In genomic region chr2:241701155-241701404, GRCh38 we compare ENCODE assay signal across 1 cellular context.
TF ChIP-seq lines count a peak whose summit lies in the region.

No MANE protein-coding gene starts in this region.

TF ChIP-seq in HepG2, 621 proteins besides CTCF, POLR2A, EP300 and RAD21 (continued from another document and continues in another):
- TF ChIP-seq HMGXB3 (CRISPR knock-in tag; IDR thresholded peaks at IDR 0.05; ENCODE audit: borderline replicate concordance) (peak; percentile 47; the same call in 1 of the 2 replicates), KAT7 (CRISPR knock-in tag; IDR thresholded peaks at IDR 0.05; ENCODE audit: borderline replicate concordance) (peak; percentile 49; the same call in 1 of the 2 replicates), ZNF503 (CRISPR knock-in tag; IDR thresholded peaks at IDR 0.05) (no peak), JARID2 (CRISPR knock-in tag; IDR thresholded peaks at IDR 0.05; ENCODE audit: insufficient replicate concordance) (peak; percentile 25), ZNF18 (CRISPR knock-in tag; IDR thresholded peaks at IDR 0.05; ENCODE audit: insufficient replicate concordance) (no peak), ZNF337 (CRISPR knock-in tag; IDR thresholded peaks at IDR 0.05; ENCODE audit: borderline replicate concordance, low read depth) (peak; percentile 26; the same call in 1 of the 2 replicates), IKZF1 (IDR thresholded peaks at IDR 0.05) (no peak), ZNF367 (CRISPR knock-in tag; IDR thresholded peaks at IDR 0.05; ENCODE audit: borderline replicate concordance) (no peak), SCMH1 (CRISPR knock-in tag; IDR thresholded peaks at IDR 0.05; ENCODE audit: borderline replicate concordance) (no peak), KMT2B (CRISPR knock-in tag; IDR thresholded peaks at IDR 0.05) (peak; percentile 40; the same call in 1 of the 2 replicates), ZBTB7A (CRISPR knock-in tag; IDR thresholded peaks at IDR 0.05) (no peak), MED8 (CRISPR knock-in tag; IDR thresholded peaks at IDR 0.05; ENCODE audit: insufficient replicate concordance) (no peak), ZFP1 (CRISPR knock-in tag; IDR thresholded peaks at IDR 0.05) (0 out of 2 replicates have a peak, but pooled peaks have one; percentile 52), CCDC6 (CRISPR knock-in tag; IDR thresholded peaks at IDR 0.05) (no peak), THAP9 (CRISPR knock-in tag; IDR thresholded peaks at IDR 0.05; ENCODE audit: borderline replicate concordance) (peak; percentile 63; the same call in 1 of the 2 replicates), RFXANK (CRISPR knock-in tag; IDR thresholded peaks at IDR 0.05) (0 out of 2 replicates have a peak, but pooled peaks have one; percentile 36), FOXA3 (CRISPR knock-in tag; IDR thresholded peaks at IDR 0.05) (peak; percentile 29; the same call in 1 of the 2 replicates), ZHX1 (CRISPR knock-in tag; IDR thresholded peaks at IDR 0.05; ENCODE audit: low read depth) (no peak), GATAD2A (CRISPR knock-in tag; IDR thresholded peaks at IDR 0.05) (0 out of 2 replicates have a peak, but pooled peaks have one; percentile 60), ZNF605 (CRISPR knock-in tag; IDR thresholded peaks at IDR 0.05) (0 out of 2 replicates have a peak, but pooled peaks have one; percentile 21), YY1 (IDR thresholded peaks at IDR 0.05; ENCODE audit: insufficient read depth, insufficient replicate concordance, low read depth, low read length) (peak; percentile 68), RCOR2 (CRISPR knock-in tag; IDR thresholded peaks at IDR 0.05) (0 out of 2 replicates have a peak, but pooled peaks have one; percentile 31), ZNF180 (CRISPR knock-in tag; IDR thresholded peaks at IDR 0.05; ENCODE audit: borderline replicate concordance, low read depth) (no peak), ZNF878 (CRISPR knock-in tag; IDR thresholded peaks at IDR 0.05) (0 out of 2 replicates have a peak, but pooled peaks have one; percentile 70), ATF4 (CRISPR knock-in tag; IDR thresholded peaks at IDR 0.05) (peak in 1 of 2 experiments; percentile 59; a peak in 1 of 4 replicates), ZC3H4 (CRISPR knock-in tag; IDR thresholded peaks at IDR 0.05; ENCODE audit: borderline replicate concordance) (peak; percentile 99), ZNF749 (CRISPR knock-in tag; IDR thresholded peaks at IDR 0.05; ENCODE audit: borderline replicate concordance) (no peak), PITX1 (CRISPR knock-in tag; IDR thresholded peaks at IDR 0.05) (0 out of 2 replicates have a peak, but pooled peaks have one; percentile 14), GATAD1 (CRISPR knock-in tag; IDR thresholded peaks at IDR 0.05) (peak; percentile 73; the same call in 1 of the 2 replicates), MIER2 (CRISPR knock-in tag; IDR thresholded peaks at IDR 0.05) (peak; percentile 18; the same call in 1 of the 2 replicates), NCOA1 (CRISPR knock-in tag; IDR thresholded peaks at IDR 0.05) (peak; percentile 64; the same call in 1 of the 2 replicates), CREM (IDR thresholded peaks at IDR 0.05) (no peak), CREM (CRISPR knock-in tag; IDR thresholded peaks at IDR 0.05) (no peak), HNF1B (CRISPR knock-in tag; IDR thresholded peaks at IDR 0.05) (no peak), NFATC3 (CRISPR knock-in tag; IDR thresholded peaks at IDR 0.05) (peak; percentile 96), SIX4 (CRISPR knock-in tag; IDR thresholded peaks at IDR 0.05) (0 out of 2 replicates have a peak, but pooled peaks have one; percentile 17), BHLHE40 (IDR thresholded peaks at IDR 0.05; ENCODE audit: low read length) (peak; percentile 89), ZBTB20 (CRISPR knock-in tag; IDR thresholded peaks at IDR 0.05; ENCODE audit: borderline replicate concordance, low read depth) (no peak), ZNF331 (CRISPR knock-in tag; IDR thresholded peaks at IDR 0.05) (peak; percentile 80), TMF1 (CRISPR knock-in tag; IDR thresholded peaks at IDR 0.05; ENCODE audit: low read depth) (peak; percentile 50; the same call in 1 of the 2 replicates), MAFG (CRISPR knock-in tag; IDR thresholded peaks at IDR 0.05) (no peak), IKZF5 (CRISPR knock-in tag; IDR thresholded peaks at IDR 0.05) (0 out of 2 replicates have a peak, but pooled peaks have one; percentile 78), MAF1 (CRISPR knock-in tag; IDR thresholded peaks at IDR 0.05; ENCODE audit: borderline replicate concordance) (no peak), JDP2 (CRISPR knock-in tag; IDR thresholded peaks at IDR 0.05; ENCODE audit: borderline replicate concordance) (peak; percentile 13; the same call in 1 of the 2 replicates), PTBP1 (IDR thresholded peaks at IDR 0.05; ENCODE audit: low read depth, low read length, poor library complexity, severe bottlenecking) (peak; percentile 8), MYPOP (CRISPR knock-in tag; IDR thresholded peaks at IDR 0.05) (peak; percentile 57; the same call in 1 of the 2 replicates)
